13 cellular contexts compared by ENCODE assay signal in the genomic region with DNA sequence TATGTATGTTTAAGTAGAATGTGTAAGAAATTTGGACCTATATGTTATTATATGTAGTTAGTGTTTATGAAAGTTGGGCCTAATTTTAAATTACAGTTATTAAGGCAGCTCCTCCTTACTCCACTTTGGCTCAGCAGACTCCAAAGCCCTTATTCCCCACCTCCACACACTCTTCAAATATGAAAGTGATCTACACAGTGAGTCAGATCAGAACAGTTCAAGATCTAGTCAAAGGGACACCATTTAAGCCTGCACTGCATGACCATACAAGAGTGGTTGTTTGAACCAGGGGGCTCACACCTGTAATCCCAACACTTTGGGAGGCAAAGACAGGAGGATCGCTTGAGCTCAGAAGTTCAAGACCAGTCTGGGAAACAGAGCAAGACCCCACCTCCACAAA. TPM values are rescaled to one million over a fixed set of nuclear protein-coding genes. Genes with fewer than 3 reads are reported as not detected.
DNase-seq lines count a peak whose midpoint lies in the region; ATAC-seq and TF ChIP-seq lines count a peak whose summit lies in the region.
"Had no signal": no experiment of that assay in that cellular context is flagged by ENCODE, and none has a peak within 500 bp of the region (broad histone marks: within the 10 kb centered on the region; RNA-seq: fewer than 3 reads in every experiment).

No MANE protein-coding gene starts in this region.

- DNase-seq in fibroblast of peridontal ligament (ENCODE audit: extremely low read depth), result peak; percentile 41
- no peak for DNase-seq in BE2C
- DNase-seq in mucosa of descending colon, result no peak
- DNase-seq in T-helper 17 cell, result no peak
- DNase-seq in GM13976 (ENCODE audit: low spot score), result no peak
- DNase-seq: HCEC 1CT, NCI-H2029 treated with DMSO at 0.1 percent for 48 hours, sigmoid colon had no signal

- no peak overlapping the region for H3K4me3 Mint-ChIP-seq in T-helper 17 cell
- H3K4me3 Mint-ChIP-seq: activated T-helper 1 cell treated with anti-CD3 and anti-CD28 coated beads, Interleukin-12 subunit alpha, Interleukin-12 subunit beta, Interleukin-2, Interleukin-4 antibody, amounts not matched to agents 30 ng/mL and 10 ng/mL and 1 ng/mL, durations not matched to agents 14 hours and 24 hours and 36 hours had no signal

- peaks cover 2% of the 10 kb centered on the region for H3K36me3 Mint-ChIP-seq in T-helper 17 cell (ENCODE audit: low read depth)

- H3K27me3 ChIP-seq in BE2C, result no peaks in the 10 kb centered on the region
- H3K27me3 ChIP-seq: sigmoid colon had no signal

- H3K4me3 ChIP-seq in BE2C (ENCODE audit: low read depth, low read length), result no peak overlapping the region
- no peak overlapping the region for H3K4me3 ChIP-seq in mucosa of descending colon
- H3K4me3 ChIP-seq: sigmoid colon had no signal

- intact Hi-C loops in mucosa of descending colon (cut with DNase I, micrococcal nuclease), result no loop called here

- TF ChIP-seq CTCF in BE2C (IDR thresholded peaks at IDR 0.05; ENCODE audit: low read depth, low read length) (no peak), mucosa of descending colon (IDR thresholded peaks at IDR 0.05) (no peak), GM13976 (IDR thresholded peaks at IDR 0.05; ENCODE audit: borderline replicate concordance, control extremely low read depth, extremely low read depth, insufficient read depth, missing control alignments) (no peak)

- in situ Hi-C loops in GM13976 (cut with MboI; ENCODE audit: low sequenced_read_pairs, unreplicated experiment), result no loop called here

- peak; percentile 44 for ATAC-seq in GM18520 (IDR thresholded peaks at IDR 0.05; ENCODE audit: unreplicated experiment)
- ATAC-seq in GM21526 (IDR thresholded peaks at IDR 0.05; ENCODE audit: low FRiP score, unreplicated experiment), result peak; percentile 37
- ATAC-seq in HG03280 (IDR thresholded peaks at IDR 0.05; ENCODE audit: unreplicated experiment), result peak; percentile 37
- no peak for ATAC-seq in mucosa of descending colon
- no peak for ATAC-seq in T-helper 17 cell
- ATAC-seq: esophagus mucosa had no signal

- no peak overlapping the region for H3K27ac Mint-ChIP-seq in T-helper 17 cell
- H3K27ac Mint-ChIP-seq: activated T-helper 1 cell treated with anti-CD3 and anti-CD28 coated beads, Interleukin-12 subunit alpha, Interleukin-12 subunit beta, Interleukin-2, Interleukin-4 antibody, amounts not matched to agents 30 ng/mL and 10 ng/mL and 1 ng/mL, durations not matched to agents 14 hours and 24 hours and 36 hours had no signal

- H3K36me3 ChIP-seq in BE2C (no peaks in the 10 kb centered on the region), mucosa of descending colon (ENCODE audit: low read depth) (no peaks in the 10 kb centered on the region)
- H3K36me3 ChIP-seq: sigmoid colon had no signal

- H3K9me3 ChIP-seq in BE2C (no peaks in the 10 kb centered on the region), mucosa of descending colon (no peaks in the 10 kb centered on the region), T-helper 17 cell (ENCODE audit: control insufficient read depth, low read length, poor library complexity, severe bottlenecking) (no peaks in the 10 kb centered on the region)
- H3K9me3 ChIP-seq: sigmoid colon had no signal

- H3K4me1 Mint-ChIP-seq in T-helper 17 cell, result peaks cover 11% of the 10 kb centered on the region

- H3K27me3 Mint-ChIP-seq in T-helper 17 cell, result no peaks in the 10 kb centered on the region

- H3K4me1 ChIP-seq in BE2C (no peaks in the 10 kb centered on the region), mucosa of descending colon (ENCODE audit: low read depth) (peaks cover 16% of the 10 kb centered on the region)

RNA-seq across cellular contexts. Expression of a gene that starts 21.2 kb away (rescaled TPM):
- polyA plus RNA-seq in BE2C (2012; ENCODE audit: insufficient read depth, insufficient read length, low read depth), result 21.2 TPM
- total RNA-seq in mucosa of descending colon (1 to 10 TPM; 1.2 to 2.2 (median 2.1) TPM), T-helper 17 cell (100 to 1,000 TPM; 111 to 139 TPM)

Comparison
In these comparisons a context has a peak if more than half of its experiments do, and no peak if none do; other contexts are left out.
1. ATAC-seq: peak in GM18520 (single experiment), GM21526 (single experiment) and HG03280 (single experiment); none in mucosa of descending colon (single experiment) and T-helper 17 cell (single experiment).
2. RNA of a gene that starts 21.2 kb away (total RNA-seq): 111 to 139 TPM in T-helper 17 cell; 1.2 to 2.2 TPM in mucosa of descending colon; every median in the first group is over 10 times any median in the second.